In the genomic region with DNA sequence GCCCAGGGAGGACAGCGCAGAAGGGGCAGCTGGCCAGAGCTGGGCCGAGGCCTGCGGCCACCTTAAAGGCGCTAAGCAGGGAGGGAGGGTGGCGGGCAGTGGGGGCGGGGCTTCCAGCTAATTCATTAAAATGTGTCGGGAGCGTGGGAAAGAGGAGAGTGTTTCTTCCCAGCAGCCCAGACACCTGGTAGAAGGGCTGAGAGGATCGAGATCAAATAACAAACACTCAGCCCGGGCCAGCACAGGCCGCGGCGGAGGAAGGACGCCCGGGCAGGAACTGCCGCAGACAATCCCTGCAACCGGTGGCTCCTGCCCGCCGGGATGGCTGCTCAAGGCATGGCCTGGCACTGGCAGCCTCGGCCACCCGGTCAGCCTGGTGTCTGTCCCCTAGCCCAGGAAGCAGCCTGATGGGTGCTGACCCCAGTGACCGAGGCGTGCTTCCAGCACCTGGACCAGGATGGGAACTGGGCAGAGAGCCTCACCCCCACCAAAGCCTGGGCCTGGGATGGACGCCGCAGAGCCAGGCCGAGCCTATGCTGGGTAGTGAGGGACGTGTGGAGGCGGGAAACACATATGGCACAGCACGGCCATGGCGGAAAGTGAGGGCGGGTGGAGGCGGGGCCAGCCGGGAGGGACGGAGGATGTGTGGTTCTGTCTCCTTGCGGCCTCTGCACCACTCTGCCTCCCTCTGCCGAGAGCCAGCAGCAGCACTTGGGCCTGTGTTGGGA, we compare ENCODE assay signal across 9 cellular contexts. TPM values are rescaled to one million over a fixed set of nuclear protein-coding genes. Genes with fewer than 3 reads are reported as not detected.
DNase-seq lines count a peak whose midpoint lies in the region; ATAC-seq and TF ChIP-seq lines count a peak whose summit lies in the region.
"Had no signal": no experiment of that assay in that cellular context is flagged by ENCODE, and none has a peak within 500 bp of the region (broad histone marks: within the 10 kb centered on the region; RNA-seq: fewer than 3 reads in every experiment).

No MANE protein-coding gene starts in this region.

- peak overlapping the region; percentile 34 to 88 (median 80); a peak in 20 of 22 replicates for H3K27ac ChIP-seq in BLaER1 treated with 17β-estradiol and CSF1 and Interleukin-3, amounts not matched to agents 10 nM and 100 nM
- H3K27ac ChIP-seq in vagina = peak overlapping the region; percentile 76

- intact Hi-C loops in vagina (cut with DNase I) = no loop called here

- peaks cover 0 to 15% (median 11%) of the 10 kb centered on the region in 11 experiments; a peak in 17 of 22 replicates for H4K20me1 ChIP-seq in BLaER1 treated with 17β-estradiol and CSF1 and Interleukin-3, amounts not matched to agents 10 nM and 100 nM

- DNase-seq in NCI-H1417 (lab: John Stamatoyannopoulos, UW) (peak; percentile 72 to 90 (median 84)), erythroblast (lab: John Stamatoyannopoulos, UW) (peak; percentile 62 to 69), occipital lobe (lab: John Stamatoyannopoulos, UW) (peak; percentile 69), vagina (ENCODE audit: extremely low spot score in 2 of 2) (no peak)
- DNase-seq in activated CD8-positive, alpha-beta memory T cell treated with anti-CD3 and anti-CD28 coated beads, Interleukin-2, amount 10 ng/mL, durations not matched to agents 7 days and 5 days = peak; percentile 85

- no peaks in the 10 kb centered on the region for H3K36me3 ChIP-seq in BLaER1 treated with 17β-estradiol and CSF1 and Interleukin-3, amounts not matched to agents 10 nM and 100 nM
- no peaks in the 10 kb centered on the region for H3K36me3 ChIP-seq in vagina

- H3K4me1 ChIP-seq in BLaER1 treated with 17β-estradiol and CSF1 and Interleukin-3, amounts not matched to agents 10 nM and 100 nM = peaks cover 60 to 90% (median 83%) of the 10 kb centered on the region in 10 experiments
- peaks cover 66% of the 10 kb centered on the region for H3K4me1 ChIP-seq in vagina

- H3K9ac ChIP-seq in BLaER1 treated with 17β-estradiol and CSF1 and Interleukin-3, amounts not matched to agents 10 nM and 100 nM = peak overlapping the region in 10 of 11 experiments; percentile 45 to 81 (median 70); a peak in 18 of 22 replicates

- H3K4me2 ChIP-seq in BLaER1 treated with 17β-estradiol and CSF1 and Interleukin-3, amounts not matched to agents 10 nM and 100 nM = peak overlapping the region; percentile 96 to 100 (median 98)

- H3K27ac Mint-ChIP-seq in activated CD8-positive, alpha-beta memory T cell treated with anti-CD3 and anti-CD28 coated beads, Interleukin-2, amount 10 ng/mL, durations not matched to agents 7 days and 5 days = peak overlapping the region; percentile 69

- H3K4me3 Mint-ChIP-seq in activated CD8-positive, alpha-beta memory T cell treated with anti-CD3 and anti-CD28 coated beads, Interleukin-2, amount 10 ng/mL, durations not matched to agents 7 days and 5 days = no peak overlapping the region

- no peaks in the 10 kb centered on the region for H3K9me3 ChIP-seq in BLaER1 treated with 17β-estradiol and CSF1 and Interleukin-3, amounts not matched to agents 10 nM and 100 nM (replicated peaks in 1 of 11)
- no peaks in the 10 kb centered on the region for H3K9me3 ChIP-seq in vagina

- H3K9me3 Mint-ChIP-seq in activated CD8-positive, alpha-beta memory T cell treated with anti-CD3 and anti-CD28 coated beads, Interleukin-2, amount 10 ng/mL, durations not matched to agents 7 days and 5 days (ENCODE audit: low read depth) = no peaks in the 10 kb centered on the region
- H3K9me3 Mint-ChIP-seq: brain had no signal

- peaks cover 9% of the 10 kb centered on the region for H3K27me3 Mint-ChIP-seq in activated CD8-positive, alpha-beta memory T cell treated with anti-CD3 and anti-CD28 coated beads, Interleukin-2, amount 10 ng/mL, durations not matched to agents 7 days and 5 days

- H3K36me3 Mint-ChIP-seq in activated CD8-positive, alpha-beta memory T cell treated with anti-CD3 and anti-CD28 coated beads, Interleukin-2, amount 10 ng/mL, durations not matched to agents 7 days and 5 days = no peaks in the 10 kb centered on the region
- H3K36me3 Mint-ChIP-seq: brain had no signal

- TF ChIP-seq POLR2A in erythroblast (IDR thresholded peaks at IDR 0.05; ENCODE audit: low read length) (no peak), vagina (IDR thresholded peaks at IDR 0.05) (no peak)

- CTCF ChIA-PET in activated CD8-positive, alpha-beta memory T cell treated with anti-CD3 and anti-CD28 coated beads, Interleukin-2, amount 10 ng/mL, durations not matched to agents 7 days and 5 days (lab: Charles Lee) = interaction anchor here (0.6 to 1.4 kb wide), 3 partner anchors 14 to 94 kb away, joined by 3 read pairs; no protein-coding TSS in a partner anchor

- ATAC-seq in activated CD8-positive, alpha-beta memory T cell treated with anti-CD3 and anti-CD28 coated beads, Interleukin-2, amount 10 ng/mL, durations not matched to agents 7 days and 5 days = peak; percentile 59
- ATAC-seq in HG03025 (IDR thresholded peaks at IDR 0.05; ENCODE audit: low FRiP score, unreplicated experiment) (no peak), HG03521 (IDR thresholded peaks at IDR 0.05; ENCODE audit: unreplicated experiment) (no peak)

- peaks cover 14% of the 10 kb centered on the region for H3K4me1 Mint-ChIP-seq in activated CD8-positive, alpha-beta memory T cell treated with anti-CD3 and anti-CD28 coated beads, Interleukin-2, amount 10 ng/mL, durations not matched to agents 7 days and 5 days

- no peak for TF ChIP-seq CTCF in vagina (IDR thresholded peaks at IDR 0.05)

- H3K27me3 ChIP-seq in BLaER1 treated with 17β-estradiol and CSF1 and Interleukin-3, amounts not matched to agents 10 nM and 100 nM = peaks cover 16 to 19% (median 16%) of the 10 kb centered on the region in 11 experiments
- no peaks in the 10 kb centered on the region for H3K27me3 ChIP-seq in vagina

- H3K4me3 ChIP-seq in BLaER1 treated with 17β-estradiol and CSF1 and Interleukin-3, amounts not matched to agents 10 nM and 100 nM = peak overlapping the region in 3 of 10 experiments; percentile 45 to 57 (median 52); a peak in 6 of 20 replicates
- peak overlapping the region; percentile 24 to 25 for H3K4me3 ChIP-seq in vagina

RNA-seq across cellular contexts. Expression of a gene that starts 3.2 kb away (rescaled TPM):
- 1 to 10 TPM; 1.6 to 4.5 TPM for total RNA-seq in activated CD8-positive, alpha-beta memory T cell treated with anti-CD3 and anti-CD28 coated beads, Interleukin-2, amount 10 ng/mL, durations not matched to agents 7 days and 5 days
- total RNA-seq in occipital lobe (3.6 TPM), vagina (29.5 TPM)

RNA-seq across cellular contexts. Expression of a gene that starts 27.7 kb away (rescaled TPM):
- 10 to 100 TPM; 10.9 to 13.3 TPM for total RNA-seq in activated CD8-positive, alpha-beta memory T cell treated with anti-CD3 and anti-CD28 coated beads, Interleukin-2, amount 10 ng/mL, durations not matched to agents 7 days and 5 days
- total RNA-seq in occipital lobe (0.31 TPM), vagina (13.0 TPM)

RNA-seq across cellular contexts. Expression of a gene that starts 50.1 kb away (rescaled TPM):
- total RNA-seq in activated CD8-positive, alpha-beta memory T cell treated with anti-CD3 and anti-CD28 coated beads, Interleukin-2, amount 10 ng/mL, durations not matched to agents 7 days and 5 days = 10 to 100 TPM; 70.8 to 75.3 TPM
- total RNA-seq in occipital lobe = 44.8 TPM
- 44.0 TPM for total RNA-seq in vagina

RNA-seq across cellular contexts. Expression of a gene that starts 54.1 kb away (rescaled TPM):
- not detected for total RNA-seq in activated CD8-positive, alpha-beta memory T cell treated with anti-CD3 and anti-CD28 coated beads, Interleukin-2, amount 10 ng/mL, durations not matched to agents 7 days and 5 days
- total RNA-seq in occipital lobe (not detected), vagina (not detected)

Comparison
In these comparisons a context has a peak if more than half of its experiments do, and no peak if none do; other contexts are left out.
1. DNase-seq: peak in NCI-H1417 (3 of 3), activated CD8-positive, alpha-beta memory T cell treated with anti-CD3 and anti-CD28 coated beads, Interleukin-2, amount 10 ng/mL, durations not matched to agents 7 days and 5 days (single experiment), erythroblast (2 of 2) and occipital lobe (single experiment); none in vagina (0 of 2).